ENCODE assay signal across 24 cellular contexts in genomic region chr12:111193511-111193910, GRCh38.
"Had no signal": no experiment of that assay in that cellular context is flagged by ENCODE, and none has a peak within 500 bp of the region (broad histone marks: within the 10 kb centered on the region; RNA-seq: fewer than 3 reads in every experiment).

No MANE protein-coding gene starts in this region.

- ATAC-seq: HepG2 had no signal

- H3K4me3 ChIP-seq: MG63 had no signal

- FAIRE-seq: HepG2, RCC 7860 had no signal

- DNase-seq: IMR-90, Karpas-422, KG1, MG63, NCI-H1092, NCI-H1105 treated with DMSO at 0.1 percent for 48 hours, NCI-H1417 treated with DMSO at 0.1 percent for 48 hours, NCI-H146, NCI-H1694 treated with DMSO at 0.1 percent for 48 hours, NCI-H1930, NCI-H2081, NCI-H2107, NCI-H2227 treated with DMSO at 0.1 percent for 48 hours, NCI-H446, NCI-H510A, NCI-H524 treated with DMSO at 0.1 percent for 48 hours, NCI-H69, NCI-H774, RPMI8226, SHP77, SK-N-SH, SW 1271 had no signal

- H3K4me2 ChIP-seq: SK-N-SH had no signal

- H3K36me3 ChIP-seq: MG63 had no signal

- H3K9me2 ChIP-seq: SK-N-SH had no signal
